In genomic region chr1:44649788-44650158, GRCh38 we compare ENCODE assay signal across 19 cellular contexts. TPM values are rescaled to one million over a fixed set of nuclear protein-coding genes. Genes with fewer than 3 reads are reported as not detected.
"Had no signal": no experiment of that assay in that cellular context is flagged by ENCODE, and none has a peak within 500 bp of the region (broad histone marks: within the 10 kb centered on the region; RNA-seq: fewer than 3 reads in every experiment).

No MANE protein-coding gene starts in this region.

- DNase-seq: activated CD4-positive, alpha-beta T cell treated with anti-CD3 and anti-CD28 coated beads, Interleukin-2, amount 50 U/mL, for 4 hours; activated CD4-positive, CD25-positive, alpha-beta regulatory T cell treated with anti-CD3 and anti-CD28 coated beads, Interleukin-2, amount 50 U/mL, for 72 hours; activated naive CD4-positive, alpha-beta T cell treated with anti-CD3 and anti-CD28 coated beads for 36 hours; activated naive CD8-positive, alpha-beta T cell treated with anti-CD3 and anti-CD28 coated beads, Interleukin-2, amount 50 U/mL, for 24 hours; activated T-cell treated with anti-CD3 and anti-CD28 coated beads for 4 hours; effector CD4-positive, alpha-beta T cell; esophagus squamous epithelium; immature natural killer cell; left cardiac atrium; naive thymus-derived CD8-positive, alpha-beta T cell; stimulated activated CD4-positive, alpha-beta T cell treated with anti-CD3 and anti-CD28 coated beads, Interleukin-4, amount 100 ng/mL, for 4 hours; stimulated activated CD8-positive, alpha-beta memory T cell treated with anti-CD3 and anti-CD28 coated beads, Interleukin-4, amount 100 ng/mL, for 48 hours; stimulated activated naive CD4-positive, alpha-beta T cell treated with Interleukin-2 at 50 U/mL for 16 hours; T-cell; T-helper 9 cell had no signal

- H3K9me3 ChIP-seq: esophagus squamous epithelium had no signal

- H3K27ac ChIP-seq: coronary artery, esophagus squamous epithelium had no signal

- H3K4me3 ChIP-seq: coronary artery, esophagus squamous epithelium, lung, smooth muscle cell had no signal

- H3K27me3 ChIP-seq: esophagus squamous epithelium had no signal

- ATAC-seq: activated naive CD8-positive, alpha-beta T cell treated with anti-CD3 and anti-CD28 coated beads, Interleukin-2, amount 50 U/mL, for 24 hours; naive thymus-derived CD8-positive, alpha-beta T cell; T-cell had no signal

RNA-seq across cellular contexts. Expression of gene ARMH1, which starts 24.7 kb away (rescaled TPM):
- total RNA-seq: endothelial cell of umbilical vein had no signal
